10 cellular contexts compared by ENCODE assay signal in genomic region chr15:75069301-75069925, GRCh38. TPM values are rescaled to one million over a fixed set of nuclear protein-coding genes. Genes with fewer than 3 reads are reported as not detected.
DNase-seq lines count a peak whose midpoint lies in the region; ATAC-seq and TF ChIP-seq lines count a peak whose summit lies in the region.
"Had no signal": no experiment of that assay in that cellular context is flagged by ENCODE, and none has a peak within 500 bp of the region (broad histone marks: within the 10 kb centered on the region; RNA-seq: fewer than 3 reads in every experiment).

No MANE protein-coding gene starts in this region.

- H3K27ac ChIP-seq in effector memory CD4-positive, alpha-beta T cell (ENCODE audit: insufficient read depth, low read length, poor library complexity, severe bottlenecking) = no peak overlapping the region
- H3K27ac ChIP-seq: dorsolateral prefrontal cortex had no signal

- H3K4me3 ChIP-seq in GM12865 (ENCODE audit: low read depth, low read length) = peak overlapping the region; percentile 7; the same call in 1 of the 2 replicates
- H3K4me3 ChIP-seq in effector memory CD4-positive, alpha-beta T cell (ENCODE audit: insufficient read depth, low read depth, low read length, poor library complexity, severe bottlenecking) = no peak overlapping the region
- H3K4me3 ChIP-seq: dorsolateral prefrontal cortex had no signal

- no peaks in the 10 kb centered on the region for H3K9me3 ChIP-seq in effector memory CD4-positive, alpha-beta T cell (ENCODE audit: control insufficient read depth, low read length)

- peaks cover 6% of the 10 kb centered on the region for H3K27me3 Mint-ChIP-seq in activated naive CD8-positive, alpha-beta T cell treated with anti-CD3 and anti-CD28 coated beads, Interleukin-2, amount 10 ng/mL, durations not matched to agents 7 days and 5 days

- peak; percentile 94 for DNase-seq in GM12865 (ENCODE audit: low read depth)
- DNase-seq in activated naive CD8-positive, alpha-beta T cell treated with anti-CD3 and anti-CD28 coated beads, Interleukin-2, amount 10 ng/mL, durations not matched to agents 7 days and 5 days = no peak
- no peak for DNase-seq in NCI-H2227 (lab: John Stamatoyannopoulos, UW; ENCODE audit: unreplicated experiment)
- no peak for DNase-seq in NCI-H2029 treated with DMSO at 0.1 percent for 48 hours (lab: John Stamatoyannopoulos, UW)
- no peak for DNase-seq in effector memory CD4-positive, alpha-beta T cell
- DNase-seq in NCI-H2171 (lab: John Stamatoyannopoulos, UW) = no peak
- DNase-seq: dorsolateral prefrontal cortex, mesenchymal stem cell had no signal

- H3K36me3 ChIP-seq in effector memory CD4-positive, alpha-beta T cell (ENCODE audit: control insufficient read depth, insufficient read depth, low read length) = no peaks in the 10 kb centered on the region

- H3K9me3 Mint-ChIP-seq in activated naive CD8-positive, alpha-beta T cell treated with anti-CD3 and anti-CD28 coated beads, Interleukin-2, amount 10 ng/mL, durations not matched to agents 7 days and 5 days = peaks cover 10% of the 10 kb centered on the region

- H3K36me3 Mint-ChIP-seq in activated naive CD8-positive, alpha-beta T cell treated with anti-CD3 and anti-CD28 coated beads, Interleukin-2, amount 10 ng/mL, durations not matched to agents 7 days and 5 days = peaks cover 22% of the 10 kb centered on the region

- H3K27ac Mint-ChIP-seq in activated naive CD8-positive, alpha-beta T cell treated with anti-CD3 and anti-CD28 coated beads, Interleukin-2, amount 10 ng/mL, durations not matched to agents 7 days and 5 days = peak overlapping the region; percentile 47

- H3K4me3 Mint-ChIP-seq in activated naive CD8-positive, alpha-beta T cell treated with anti-CD3 and anti-CD28 coated beads, Interleukin-2, amount 10 ng/mL, durations not matched to agents 7 days and 5 days = no peak overlapping the region

- peak; percentile 77 for ATAC-seq in GM19452 (IDR thresholded peaks at IDR 0.05; ENCODE audit: unreplicated experiment)
- peak; percentile 75 for ATAC-seq in HG03175 (IDR thresholded peaks at IDR 0.05; ENCODE audit: unreplicated experiment)
- ATAC-seq in activated naive CD8-positive, alpha-beta T cell treated with anti-CD3 and anti-CD28 coated beads, Interleukin-2, amount 10 ng/mL, durations not matched to agents 7 days and 5 days (ENCODE audit: low read depth) = no peak

- POLR2A ChIA-PET in activated naive CD8-positive, alpha-beta T cell treated with anti-CD3 and anti-CD28 coated beads, Interleukin-2, amount 10 ng/mL, durations not matched to agents 7 days and 5 days (lab: Charles Lee) = no interaction called here

- no peak for TF ChIP-seq CTCF in GM12865 (IDR thresholded peaks at IDR 0.05; ENCODE audit: insufficient read depth, low read depth, low read length, missing control alignments)

- no peaks in the 10 kb centered on the region for H3K27me3 ChIP-seq in effector memory CD4-positive, alpha-beta T cell (replicated peaks; ENCODE audit: control insufficient read depth, insufficient read depth, low read length, poor library complexity, severe bottlenecking)
- H3K27me3 ChIP-seq: dorsolateral prefrontal cortex had no signal

- peaks cover 42% of the 10 kb centered on the region for H3K4me1 Mint-ChIP-seq in activated naive CD8-positive, alpha-beta T cell treated with anti-CD3 and anti-CD28 coated beads, Interleukin-2, amount 10 ng/mL, durations not matched to agents 7 days and 5 days

- peaks cover 8% of the 10 kb centered on the region for H3K4me1 ChIP-seq in effector memory CD4-positive, alpha-beta T cell (ENCODE audit: control insufficient read depth, insufficient read depth, low read length, poor library complexity, severe bottlenecking)

RNA-seq across cellular contexts. Expression of gene PPCDC, which starts 46.0 kb away (rescaled TPM):
- 10 to 100 TPM; 16.0 to 16.7 TPM for total RNA-seq in activated naive CD8-positive, alpha-beta T cell treated with anti-CD3 and anti-CD28 coated beads, Interleukin-2, amount 10 ng/mL, durations not matched to agents 7 days and 5 days
